ENCODE assay signal across 8 cellular contexts in the genomic region with DNA sequence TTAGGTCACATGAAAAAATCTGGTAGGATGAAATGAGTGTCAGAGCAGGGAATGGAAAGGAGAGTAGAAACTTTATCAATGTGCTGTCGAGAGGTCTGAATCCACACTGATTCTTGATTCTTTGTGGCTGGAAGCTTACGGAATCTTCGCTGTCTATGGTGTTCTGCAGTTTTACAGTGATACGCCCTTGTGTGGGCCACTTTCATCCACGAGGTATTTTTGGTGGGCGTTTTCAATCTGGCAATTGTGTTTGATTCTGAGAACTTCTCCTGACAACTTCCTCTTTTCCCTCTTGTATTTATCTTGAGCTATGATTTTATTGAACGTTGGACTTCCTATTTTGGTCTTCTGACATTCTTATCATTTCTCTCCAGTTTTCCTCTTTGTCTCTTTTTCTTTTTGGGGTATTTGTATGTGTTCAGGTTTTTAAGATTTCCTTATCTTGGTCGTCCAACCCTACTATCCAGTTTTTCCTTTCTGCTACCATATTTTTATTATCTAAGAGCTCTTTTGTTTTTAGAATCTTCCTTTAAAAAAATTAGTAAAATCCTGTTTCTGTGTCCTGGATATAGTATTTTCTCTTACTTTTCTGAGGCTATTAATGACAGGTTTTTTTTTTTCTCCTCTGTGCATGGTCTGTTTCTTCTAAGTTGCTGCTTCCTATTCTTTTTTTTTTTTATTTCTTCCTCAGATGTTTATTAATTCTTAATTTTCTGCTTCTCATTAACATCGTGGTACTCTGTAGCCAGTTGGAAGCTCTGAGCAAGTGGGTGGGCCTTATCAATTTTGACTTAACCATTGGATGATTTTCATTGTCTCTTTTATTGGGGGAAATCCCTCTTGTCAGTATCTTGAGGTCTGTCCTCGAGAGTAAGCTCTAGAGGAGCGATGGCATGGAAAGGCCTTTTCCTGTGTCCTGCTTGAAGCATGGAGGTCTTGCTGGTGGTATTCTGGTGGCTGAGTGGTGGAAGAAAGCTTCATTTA. TPM values are rescaled to one million over a fixed set of nuclear protein-coding genes. Genes with fewer than 3 reads are reported as not detected.
A peak's percentile ranks its signal among the peaks of the same experiment; 100 is the strongest.
DNase-seq lines count a peak whose midpoint lies in the region; ATAC-seq and TF ChIP-seq lines count a peak whose summit lies in the region.
"Not testable (repeated sequence)": the region's sequence is repeated elsewhere in the genome, so short reads cannot be mapped to it uniquely, and the experiment has no call there.

No MANE protein-coding gene starts in this region.

- H3K9me3 ChIP-seq in CD8-positive, alpha-beta T cell (ENCODE audit: low read length); Loucy (ENCODE audit: insufficient read depth, low read depth, low read length); naive thymus-derived CD4-positive, alpha-beta T cell (ENCODE audit: control insufficient read depth in 2 of 3, low read length in 3 of 3): not testable (repeated sequence)

- peaks cover 39% of the 10 kb centered on the region for H3K4me1 Mint-ChIP-seq in CD8-positive, alpha-beta T cell (ENCODE audit: low read depth)
- peaks cover 48% of the 10 kb centered on the region for H3K4me1 Mint-ChIP-seq in activated B cell treated with CpG ODN at 0.5 μM for 24 hours
- H3K4me1 Mint-ChIP-seq in endothelial cell (ENCODE audit: unreplicated experiment): peaks cover 30% of the 10 kb centered on the region
- H3K4me1 Mint-ChIP-seq in naive thymus-derived CD4-positive, alpha-beta T cell: peaks cover 29 to 47% (median 41%) of the 10 kb centered on the region in 7 donors
- H3K4me1 Mint-ChIP-seq in stimulated activated naive CD8-positive, alpha-beta T cell treated with anti-CD3 and anti-CD28 coated beads, Interleukin-15, amount 100 ng/mL, for 72 hours: peaks cover 24% of the 10 kb centered on the region

- H3K4me3 ChIP-seq in CD8-positive, alpha-beta T cell (ENCODE audit: low read depth, low read length); naive thymus-derived CD4-positive, alpha-beta T cell (ENCODE audit: low read length): not testable (repeated sequence)
- peak overlapping the region; percentile 38 for H3K4me3 ChIP-seq in Loucy (ENCODE audit: low read length, poor library complexity, severe bottlenecking)

- not testable (repeated sequence) for H3K27ac ChIP-seq in CD8-positive, alpha-beta T cell (ENCODE audit: low read depth, low read length); naive thymus-derived CD4-positive, alpha-beta T cell (ENCODE audit: low read depth, low read length)

- not testable (repeated sequence) for H3K4me1 ChIP-seq in CD8-positive, alpha-beta T cell (ENCODE audit: insufficient read depth, low read length); naive thymus-derived CD4-positive, alpha-beta T cell (ENCODE audit: control insufficient read depth in 2 of 2, insufficient read depth in 2 of 2, low read length in 2 of 2)
- H3K4me1 ChIP-seq in Loucy (ENCODE audit: insufficient read depth, low read length, poor library complexity, severe bottlenecking): peaks cover 35% of the 10 kb centered on the region

- H3K27ac Mint-ChIP-seq in CD8-positive, alpha-beta T cell: peak overlapping the region; percentile 58
- H3K27ac Mint-ChIP-seq in activated B cell treated with CpG ODN at 0.5 μM for 24 hours (peak overlapping the region; percentile 88), endothelial cell (ENCODE audit: unreplicated experiment) (peak overlapping the region; percentile 54)
- H3K27ac Mint-ChIP-seq in activated naive CD4-positive, alpha-beta T cell treated with anti-CD3 and anti-CD28 coated beads, Interleukin-2, amount 50 U/mL, for 72 hours: peak overlapping the region; percentile 25 to 27
- H3K27ac Mint-ChIP-seq in naive thymus-derived CD4-positive, alpha-beta T cell: peak overlapping the region in 8 of 9 donors; percentile 12 to 86 (median 52)
- not testable (repeated sequence) for H3K27ac Mint-ChIP-seq in stimulated activated naive CD8-positive, alpha-beta T cell treated with anti-CD3 and anti-CD28 coated beads, Interleukin-15, amount 100 ng/mL, for 72 hours

- H2AFZ ChIP-seq in Loucy (ENCODE audit: low read length): not testable (repeated sequence)

- H3K27me3 Mint-ChIP-seq in CD8-positive, alpha-beta T cell (ENCODE audit: low read depth); activated B cell treated with CpG ODN at 0.5 μM for 24 hours; endothelial cell (ENCODE audit: unreplicated experiment); naive thymus-derived CD4-positive, alpha-beta T cell; stimulated activated naive CD8-positive, alpha-beta T cell treated with anti-CD3 and anti-CD28 coated beads, Interleukin-15, amount 100 ng/mL, for 72 hours: not testable (repeated sequence)

- H3F3A ChIP-seq in Loucy (ENCODE audit: low read depth): not testable (repeated sequence)

- ATAC-seq in CD8-positive, alpha-beta T cell; stimulated activated naive CD8-positive, alpha-beta T cell treated with anti-CD3 and anti-CD28 coated beads, Interleukin-15, amount 100 ng/mL, for 72 hours: not testable (repeated sequence)
- peak; percentile 75 for ATAC-seq in activated B cell treated with CpG ODN at 0.5 μM for 24 hours (ENCODE audit: low read depth)
- peak; percentile 22 to 44 for ATAC-seq in activated naive CD4-positive, alpha-beta T cell treated with anti-CD3 and anti-CD28 coated beads, Interleukin-2, amount 50 U/mL, for 72 hours
- ATAC-seq in naive thymus-derived CD4-positive, alpha-beta T cell: peak; percentile 24

- CTCF ChIA-PET in CD8-positive, alpha-beta T cell (lab: Charles Lee): interaction anchor here (0.7 to 2.3 kb wide), 6 partner anchors 9 to 294 kb away, joined by 3 to 8 read pairs (median 3); no protein-coding TSS in a partner anchor
- CTCF ChIA-PET in activated B cell treated with CpG ODN at 0.5 μM for 24 hours (lab: Charles Lee): interaction anchor here (0.7 to 1.6 kb wide), 3 partner anchors 13 to 185 kb away, joined by 3 to 4 read pairs (median 3); a partner anchor contains a TSS
- CTCF ChIA-PET in naive thymus-derived CD4-positive, alpha-beta T cell (lab: Charles Lee): interaction anchor here (0.7 kb wide), 1 partner anchor 177 kb away, joined by 7 read pairs; no protein-coding TSS in a partner anchor

- H3K79me2 ChIP-seq in Loucy (ENCODE audit: insufficient read depth, low read length): peaks cover 50% of the 10 kb centered on the region

- peak overlapping the region; percentile 52 for H3K9ac ChIP-seq in Loucy (ENCODE audit: low read depth, low read length, poor library complexity, severe bottlenecking)

- H3K36me3 ChIP-seq in CD8-positive, alpha-beta T cell (ENCODE audit: insufficient read depth, low read length); Loucy (ENCODE audit: insufficient read depth, low read length): not testable (repeated sequence)
- peaks cover 0 to 13% (median 7%) of the 10 kb centered on the region in 3 experiments for H3K36me3 ChIP-seq in naive thymus-derived CD4-positive, alpha-beta T cell (ENCODE audit: control insufficient read depth in 2 of 3, insufficient read depth in 3 of 3, low read length in 3 of 3)

- peak overlapping the region; percentile 59 for H3K4me2 ChIP-seq in Loucy (ENCODE audit: low read depth, low read length, poor library complexity, severe bottlenecking)

- POLR2A ChIA-PET in CD8-positive, alpha-beta T cell (lab: Charles Lee): interaction anchor here (0.6 kb wide), 2 partner anchors 8 to 33 kb away, joined by 3 read pairs; no protein-coding TSS in a partner anchor
- POLR2A ChIA-PET in activated B cell treated with CpG ODN at 0.5 μM for 24 hours (lab: Charles Lee): interaction anchor here (1.1 to 2.6 kb wide), 8 partner anchors 9 to 358 kb away, joined by 3 to 37 read pairs (median 11); a partner anchor contains a TSS
- POLR2A ChIA-PET in naive thymus-derived CD4-positive, alpha-beta T cell (lab: Charles Lee): interaction anchor here (0.7 to 1.7 kb wide), 4 partner anchors 12 to 78 kb away, joined by 3 to 7 read pairs (median 3); a partner anchor contains a TSS

- H4K20me1 ChIP-seq in Loucy (ENCODE audit: insufficient read depth, low read length, poor library complexity, severe bottlenecking): peaks cover 11% of the 10 kb centered on the region

- not testable (repeated sequence) for DNase-seq in CD8-positive, alpha-beta T cell; activated B cell treated with CpG ODN at 0.5 μM for 24 hours; activated naive CD4-positive, alpha-beta T cell treated with anti-CD3 and anti-CD28 coated beads, Interleukin-2, amount 50 U/mL, for 72 hours (ENCODE audit: low spot score in 2 of 2); endothelial cell (ENCODE audit: low spot score); naive thymus-derived CD4-positive, alpha-beta T cell; stimulated activated naive CD8-positive, alpha-beta T cell treated with anti-CD3 and anti-CD28 coated beads, Interleukin-15, amount 100 ng/mL, for 72 hours
- DNase-seq in OCI-M1 (lab: John Stamatoyannopoulos, UW): peak; percentile 93

- H3K4me3 Mint-ChIP-seq in CD8-positive, alpha-beta T cell: peak overlapping the region; percentile 5
- H3K4me3 Mint-ChIP-seq in activated B cell treated with CpG ODN at 0.5 μM for 24 hours (peak overlapping the region; percentile 56), endothelial cell (ENCODE audit: unreplicated experiment) (peak overlapping the region; percentile 15)
- H3K4me3 Mint-ChIP-seq in naive thymus-derived CD4-positive, alpha-beta T cell: peak overlapping the region in 5 of 10 donors; percentile 1 to 26 (median 20)
- peak overlapping the region; percentile 9 to 66 for H3K4me3 Mint-ChIP-seq in stimulated activated naive CD8-positive, alpha-beta T cell treated with anti-CD3 and anti-CD28 coated beads, Interleukin-15, amount 100 ng/mL, for 72 hours

- H3K27me3 ChIP-seq in CD8-positive, alpha-beta T cell (ENCODE audit: insufficient read depth, low read length); Loucy (ENCODE audit: insufficient read depth, low read length, poor library complexity, severe bottlenecking); naive thymus-derived CD4-positive, alpha-beta T cell (ENCODE audit: control insufficient read depth in 2 of 2, insufficient read depth in 2 of 2, low read length in 2 of 2): not testable (repeated sequence)

- intact Hi-C loops in CD8-positive, alpha-beta T cell (cut with DNase I, micrococcal nuclease); naive thymus-derived CD4-positive, alpha-beta T cell (cut with micrococcal nuclease): not testable (repeated sequence)
- intact Hi-C loops in activated B cell treated with CpG ODN at 0.5 μM for 24 hours (cut with micrococcal nuclease): loop anchor here (1.0 kb wide), 2 partner anchors 12 to 34 kb away; no protein-coding TSS in a partner anchor

- not testable (repeated sequence) for H3K9me3 Mint-ChIP-seq in CD8-positive, alpha-beta T cell; activated B cell treated with CpG ODN at 0.5 μM for 24 hours; activated naive CD4-positive, alpha-beta T cell treated with anti-CD3 and anti-CD28 coated beads, Interleukin-2, amount 50 U/mL, for 72 hours; endothelial cell (ENCODE audit: unreplicated experiment); naive thymus-derived CD4-positive, alpha-beta T cell; stimulated activated naive CD8-positive, alpha-beta T cell treated with anti-CD3 and anti-CD28 coated beads, Interleukin-15, amount 100 ng/mL, for 72 hours

- not testable (repeated sequence) for TF ChIP-seq CTCF in CD8-positive, alpha-beta T cell (IDR thresholded peaks at IDR 0.05); Loucy (conservative IDR thresholded peaks at IDR 0.05; ENCODE audit: low read length); activated B cell treated with CpG ODN at 0.5 μM for 24 hours (IDR thresholded peaks at IDR 0.05); endothelial cell (IDR thresholded peaks at IDR 0.05; ENCODE audit: unreplicated experiment)

- H3K9me2 ChIP-seq in Loucy (replicated peaks; ENCODE audit: low read depth, low read length): not testable (repeated sequence)

- peaks cover 45% of the 10 kb centered on the region for H3K36me3 Mint-ChIP-seq in CD8-positive, alpha-beta T cell
- peaks cover 57% of the 10 kb centered on the region for H3K36me3 Mint-ChIP-seq in activated B cell treated with CpG ODN at 0.5 μM for 24 hours (ENCODE audit: low read depth)
- peaks cover 0 to 12% of the 10 kb centered on the region in 2 donors for H3K36me3 Mint-ChIP-seq in activated naive CD4-positive, alpha-beta T cell treated with anti-CD3 and anti-CD28 coated beads, Interleukin-2, amount 50 U/mL, for 72 hours
- not testable (repeated sequence) for H3K36me3 Mint-ChIP-seq in endothelial cell (ENCODE audit: low read depth, unreplicated experiment)
- H3K36me3 Mint-ChIP-seq in naive thymus-derived CD4-positive, alpha-beta T cell: peaks cover 9 to 44% (median 18%) of the 10 kb centered on the region in 5 donors

RNA-seq across cellular contexts. Expression of a gene that starts 34.1 kb away (rescaled TPM):
- total RNA-seq in CD8-positive, alpha-beta T cell: 10 to 100 TPM; 61.0 to 71.1 TPM
- 42.1 and 55.4 TPM in 2 replicates for total RNA-seq in activated B cell treated with CpG ODN at 0.5 μM for 24 hours
- total RNA-seq in activated naive CD4-positive, alpha-beta T cell treated with anti-CD3 and anti-CD28 coated beads, Interleukin-2, amount 50 U/mL, for 72 hours: 100 to 1,000 TPM; 106 to 113 TPM
- total RNA-seq in endothelial cell (ENCODE audit: unreplicated experiment): 70.3 TPM
- total RNA-seq in naive thymus-derived CD4-positive, alpha-beta T cell: 10 to 100 TPM; 47.6 to 85.5 (median 73.8) TPM
- 100 to 1,000 TPM in 1 of 2 donors, 10 to 100 TPM in 1; 98.4 to 103 TPM for polyA plus RNA-seq in naive thymus-derived CD4-positive, alpha-beta T cell
